Comparison of ENCODE assay signal across 1 cellular context in the genomic region with DNA sequence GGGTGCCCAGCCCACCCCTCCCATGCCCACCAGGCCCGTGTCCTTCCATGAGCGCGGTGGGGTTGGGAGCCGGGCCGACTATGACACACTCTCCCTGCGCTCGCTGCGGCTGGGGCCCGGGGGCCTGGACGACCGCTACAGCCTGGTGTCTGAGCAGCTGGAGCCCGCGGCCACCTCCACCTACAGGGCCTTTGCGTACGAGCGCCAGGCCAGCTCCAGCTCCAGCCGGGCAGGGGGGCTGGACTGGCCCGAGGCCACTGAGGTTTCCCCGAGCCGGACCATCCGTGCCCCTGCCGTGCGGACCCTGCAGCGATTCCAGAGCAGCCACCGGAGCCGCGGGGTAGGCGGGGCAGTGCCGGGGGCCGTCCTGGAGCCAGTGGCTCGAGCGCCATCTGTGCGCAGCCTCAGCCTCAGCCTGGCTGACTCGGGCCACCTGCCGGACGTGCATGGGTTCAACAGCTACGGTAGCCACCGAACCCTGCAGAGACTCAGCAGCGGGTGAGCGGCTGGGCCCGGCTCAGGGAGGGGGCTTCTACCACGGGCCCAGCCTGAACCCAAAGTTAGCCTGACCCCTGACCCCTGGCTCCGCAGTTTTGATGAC.
TF ChIP-seq lines count a peak whose summit lies in the region.

No MANE protein-coding gene starts in this region.

TF ChIP-seq in HepG2, 621 proteins besides CTCF, POLR2A, EP300 and RAD21 (continues in another document):
- TF ChIP-seq ZSCAN31 (CRISPR knock-in tag; IDR thresholded peaks at IDR 0.05; ENCODE audit: low read depth) = peak; percentile 84
- TF ChIP-seq MED1 (CRISPR knock-in tag; IDR thresholded peaks at IDR 0.05) = 0 out of 2 replicates have a peak, but pooled peaks have one; percentile 13
- TF ChIP-seq ZNF331 (CRISPR knock-in tag; IDR thresholded peaks at IDR 0.05) = peak; percentile 16; the same call in 1 of the 2 replicates
- TF ChIP-seq ZNF382 (CRISPR knock-in tag; IDR thresholded peaks at IDR 0.05; ENCODE audit: borderline replicate concordance) = no peak
- no peak for TF ChIP-seq ZNF143 (CRISPR knock-in tag; IDR thresholded peaks at IDR 0.05)
- TF ChIP-seq ZNF746 (CRISPR knock-in tag; IDR thresholded peaks at IDR 0.05) = 0 out of 2 replicates have a peak, but pooled peaks have one; percentile 33
- TF ChIP-seq FOXC1 (CRISPR knock-in tag; IDR thresholded peaks at IDR 0.05; ENCODE audit: borderline replicate concordance) = 0 out of 2 replicates have a peak, but pooled peaks have one; percentile 67
- peak; percentile 36; the same call in 1 of the 2 replicates for TF ChIP-seq FOXA3 (CRISPR knock-in tag; IDR thresholded peaks at IDR 0.05)
- TF ChIP-seq, protein P1, sequence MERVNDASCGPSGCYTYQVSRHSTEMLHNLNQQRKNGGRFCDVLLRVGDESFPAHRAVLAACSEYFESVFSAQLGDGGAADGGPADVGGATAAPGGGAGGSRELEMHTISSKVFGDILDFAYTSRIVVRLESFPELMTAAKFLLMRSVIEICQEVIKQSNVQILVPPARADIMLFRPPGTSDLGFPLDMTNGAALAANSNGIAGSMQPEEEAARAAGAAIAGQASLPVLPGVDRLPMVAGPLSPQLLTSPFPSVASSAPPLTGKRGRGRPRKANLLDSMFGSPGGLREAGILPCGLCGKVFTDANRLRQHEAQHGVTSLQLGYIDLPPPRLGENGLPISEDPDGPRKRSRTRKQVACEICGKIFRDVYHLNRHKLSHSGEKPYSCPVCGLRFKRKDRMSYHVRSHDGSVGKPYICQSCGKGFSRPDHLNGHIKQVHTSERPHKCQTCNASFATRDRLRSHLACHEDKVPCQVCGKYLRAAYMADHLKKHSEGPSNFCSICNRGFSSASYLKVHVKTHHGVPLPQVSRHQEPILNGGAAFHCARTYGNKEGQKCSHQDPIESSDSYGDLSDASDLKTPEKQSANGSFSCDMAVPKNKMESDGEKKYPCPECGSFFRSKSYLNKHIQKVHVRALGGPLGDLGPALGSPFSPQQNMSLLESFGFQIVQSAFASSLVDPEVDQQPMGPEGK (CRISPR knock-in tag; IDR thresholded peaks at IDR 0.05) = peak; percentile 78
- TF ChIP-seq KLF16 (CRISPR knock-in tag; IDR thresholded peaks at IDR 0.05) = peak in 1 of 2 experiments; percentile 18; a peak in 1 of 4 replicates
- TF ChIP-seq BORCS8-MEF2B (CRISPR knock-in tag; IDR thresholded peaks at IDR 0.05) = peak; percentile 84; the same call in 1 of the 2 replicates
- TF ChIP-seq, protein P2, sequence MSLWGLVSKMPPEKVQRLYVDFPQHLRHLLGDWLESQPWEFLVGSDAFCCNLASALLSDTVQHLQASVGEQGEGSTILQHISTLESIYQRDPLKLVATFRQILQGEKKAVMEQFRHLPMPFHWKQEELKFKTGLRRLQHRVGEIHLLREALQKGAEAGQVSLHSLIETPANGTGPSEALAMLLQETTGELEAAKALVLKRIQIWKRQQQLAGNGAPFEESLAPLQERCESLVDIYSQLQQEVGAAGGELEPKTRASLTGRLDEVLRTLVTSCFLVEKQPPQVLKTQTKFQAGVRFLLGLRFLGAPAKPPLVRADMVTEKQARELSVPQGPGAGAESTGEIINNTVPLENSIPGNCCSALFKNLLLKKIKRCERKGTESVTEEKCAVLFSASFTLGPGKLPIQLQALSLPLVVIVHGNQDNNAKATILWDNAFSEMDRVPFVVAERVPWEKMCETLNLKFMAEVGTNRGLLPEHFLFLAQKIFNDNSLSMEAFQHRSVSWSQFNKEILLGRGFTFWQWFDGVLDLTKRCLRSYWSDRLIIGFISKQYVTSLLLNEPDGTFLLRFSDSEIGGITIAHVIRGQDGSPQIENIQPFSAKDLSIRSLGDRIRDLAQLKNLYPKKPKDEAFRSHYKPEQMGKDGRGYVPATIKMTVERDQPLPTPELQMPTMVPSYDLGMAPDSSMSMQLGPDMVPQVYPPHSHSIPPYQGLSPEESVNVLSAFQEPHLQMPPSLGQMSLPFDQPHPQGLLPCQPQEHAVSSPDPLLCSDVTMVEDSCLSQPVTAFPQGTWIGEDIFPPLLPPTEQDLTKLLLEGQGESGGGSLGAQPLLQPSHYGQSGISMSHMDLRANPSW (CRISPR knock-in tag; IDR thresholded peaks at IDR 0.05; ENCODE audit: borderline replicate concordance) = peak; percentile 40; the same call in 1 of the 2 replicates
- TF ChIP-seq JDP2 (CRISPR knock-in tag; IDR thresholded peaks at IDR 0.05; ENCODE audit: borderline replicate concordance) = no peak
- TF ChIP-seq, protein P3, sequence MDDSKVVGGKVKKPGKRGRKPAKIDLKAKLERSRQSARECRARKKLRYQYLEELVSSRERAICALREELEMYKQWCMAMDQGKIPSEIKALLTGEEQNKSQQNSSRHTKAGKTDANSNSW (CRISPR knock-in tag; IDR thresholded peaks at IDR 0.05; ENCODE audit: borderline replicate concordance) = no peak
- TF ChIP-seq, protein P4, sequence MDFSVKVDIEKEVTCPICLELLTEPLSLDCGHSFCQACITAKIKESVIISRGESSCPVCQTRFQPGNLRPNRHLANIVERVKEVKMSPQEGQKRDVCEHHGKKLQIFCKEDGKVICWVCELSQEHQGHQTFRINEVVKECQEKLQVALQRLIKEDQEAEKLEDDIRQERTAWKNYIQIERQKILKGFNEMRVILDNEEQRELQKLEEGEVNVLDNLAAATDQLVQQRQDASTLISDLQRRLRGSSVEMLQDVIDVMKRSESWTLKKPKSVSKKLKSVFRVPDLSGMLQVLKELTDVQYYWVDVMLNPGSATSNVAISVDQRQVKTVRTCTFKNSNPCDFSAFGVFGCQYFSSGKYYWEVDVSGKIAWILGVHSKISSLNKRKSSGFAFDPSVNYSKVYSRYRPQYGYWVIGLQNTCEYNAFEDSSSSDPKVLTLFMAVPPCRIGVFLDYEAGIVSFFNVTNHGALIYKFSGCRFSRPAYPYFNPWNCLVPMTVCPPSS (IDR thresholded peaks at IDR 0.05) = no peak
- TF ChIP-seq, protein P5, sequence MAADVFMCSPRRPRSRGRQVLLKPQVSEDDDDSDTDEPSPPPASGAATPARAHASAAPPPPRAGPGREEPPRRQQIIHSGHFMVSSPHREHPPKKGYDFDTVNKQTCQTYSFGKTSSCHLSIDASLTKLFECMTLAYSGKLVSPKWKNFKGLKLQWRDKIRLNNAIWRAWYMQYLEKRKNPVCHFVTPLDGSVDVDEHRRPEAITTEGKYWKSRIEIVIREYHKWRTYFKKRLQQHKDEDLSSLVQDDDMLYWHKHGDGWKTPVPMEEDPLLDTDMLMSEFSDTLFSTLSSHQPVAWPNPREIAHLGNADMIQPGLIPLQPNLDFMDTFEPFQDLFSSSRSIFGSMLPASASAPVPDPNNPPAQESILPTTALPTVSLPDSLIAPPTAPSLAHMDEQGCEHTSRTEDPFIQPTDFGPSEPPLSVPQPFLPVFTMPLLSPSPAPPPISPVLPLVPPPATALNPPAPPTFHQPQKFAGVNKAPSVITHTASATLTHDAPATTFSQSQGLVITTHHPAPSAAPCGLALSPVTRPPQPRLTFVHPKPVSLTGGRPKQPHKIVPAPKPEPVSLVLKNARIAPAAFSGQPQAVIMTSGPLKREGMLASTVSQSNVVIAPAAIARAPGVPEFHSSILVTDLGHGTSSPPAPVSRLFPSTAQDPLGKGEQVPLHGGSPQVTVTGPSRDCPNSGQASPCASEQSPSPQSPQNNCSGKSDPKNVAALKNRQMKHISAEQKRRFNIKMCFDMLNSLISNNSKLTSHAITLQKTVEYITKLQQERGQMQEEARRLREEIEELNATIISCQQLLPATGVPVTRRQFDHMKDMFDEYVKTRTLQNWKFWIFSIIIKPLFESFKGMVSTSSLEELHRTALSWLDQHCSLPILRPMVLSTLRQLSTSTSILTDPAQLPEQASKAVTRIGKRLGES (CRISPR knock-in tag; IDR thresholded peaks at IDR 0.05; ENCODE audit: borderline replicate concordance) = no peak
- 0 out of 2 replicates have a peak, but pooled peaks have one; percentile 37 for TF ChIP-seq YEATS2 (CRISPR knock-in tag; IDR thresholded peaks at IDR 0.05; ENCODE audit: borderline replicate concordance)
- TF ChIP-seq, protein P6, sequence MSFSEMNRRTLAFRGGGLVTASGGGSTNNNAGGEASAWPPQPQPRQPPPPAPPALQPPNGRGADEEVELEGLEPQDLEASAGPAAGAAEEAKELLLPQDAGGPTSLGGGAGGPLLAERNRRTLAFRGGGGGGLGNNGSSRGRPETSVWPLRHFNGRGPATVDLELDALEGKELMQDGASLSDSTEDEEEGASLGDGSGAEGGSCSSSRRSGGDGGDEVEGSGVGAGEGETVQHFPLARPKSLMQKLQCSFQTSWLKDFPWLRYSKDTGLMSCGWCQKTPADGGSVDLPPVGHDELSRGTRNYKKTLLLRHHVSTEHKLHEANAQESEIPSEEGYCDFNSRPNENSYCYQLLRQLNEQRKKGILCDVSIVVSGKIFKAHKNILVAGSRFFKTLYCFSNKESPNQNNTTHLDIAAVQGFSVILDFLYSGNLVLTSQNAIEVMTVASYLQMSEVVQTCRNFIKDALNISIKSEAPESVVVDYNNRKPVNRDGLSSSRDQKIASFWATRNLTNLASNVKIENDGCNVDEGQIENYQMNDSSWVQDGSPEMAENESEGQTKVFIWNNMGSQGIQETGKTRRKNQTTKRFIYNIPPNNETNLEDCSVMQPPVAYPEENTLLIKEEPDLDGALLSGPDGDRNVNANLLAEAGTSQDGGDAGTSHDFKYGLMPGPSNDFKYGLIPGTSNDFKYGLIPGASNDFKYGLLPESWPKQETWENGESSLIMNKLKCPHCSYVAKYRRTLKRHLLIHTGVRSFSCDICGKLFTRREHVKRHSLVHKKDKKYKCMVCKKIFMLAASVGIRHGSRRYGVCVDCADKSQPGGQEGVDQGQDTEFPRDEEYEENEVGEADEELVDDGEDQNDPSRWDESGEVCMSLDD (CRISPR knock-in tag; IDR thresholded peaks at IDR 0.05; ENCODE audit: borderline replicate concordance) = no peak
- no peak for TF ChIP-seq CENPX (CRISPR knock-in tag; IDR thresholded peaks at IDR 0.05)
- TF ChIP-seq RXRB (CRISPR knock-in tag; IDR thresholded peaks at IDR 0.05; ENCODE audit: borderline replicate concordance) = peak; percentile 22; the same call in 1 of the 2 replicates
- no peak for TF ChIP-seq NR1H2 (CRISPR knock-in tag; IDR thresholded peaks at IDR 0.05; ENCODE audit: borderline replicate concordance, low read depth)
- no peak for TF ChIP-seq ZNF773 (CRISPR knock-in tag; IDR thresholded peaks at IDR 0.05; ENCODE audit: borderline replicate concordance)
- TF ChIP-seq ZNF766 (CRISPR knock-in tag; IDR thresholded peaks at IDR 0.05; ENCODE audit: borderline replicate concordance) = peak; percentile 62; the same call in 1 of the 2 replicates
- TF ChIP-seq ZNF451 (CRISPR knock-in tag; IDR thresholded peaks at IDR 0.05) = no peak
- TF ChIP-seq RFX1 (IDR thresholded peaks at IDR 0.05) = no peak
- TF ChIP-seq ZFP37 (CRISPR knock-in tag; IDR thresholded peaks at IDR 0.05; ENCODE audit: borderline replicate concordance) = no peak
- TF ChIP-seq ZNF329 (CRISPR knock-in tag; IDR thresholded peaks at IDR 0.05; ENCODE audit: low read depth) = 0 out of 2 replicates have a peak, but pooled peaks have one; percentile 34
- peak; percentile 85 for TF ChIP-seq ZNF138 (CRISPR knock-in tag; IDR thresholded peaks at IDR 0.05; ENCODE audit: low read depth)
- no peak for TF ChIP-seq SP1 (IDR thresholded peaks at IDR 0.05)
- TF ChIP-seq SP1 (CRISPR knock-in tag; IDR thresholded peaks at IDR 0.05) = no peak
- TF ChIP-seq SIN3A (IDR thresholded peaks at IDR 0.05; ENCODE audit: borderline replicate concordance, low read depth, low read length) = no peak; the same call in 1 of the 2 replicates
- 0 out of 2 replicates have a peak, but pooled peaks have one; percentile 50 for TF ChIP-seq DMAP1 (CRISPR knock-in tag; IDR thresholded peaks at IDR 0.05)
- TF ChIP-seq ZNF543 (CRISPR knock-in tag; IDR thresholded peaks at IDR 0.05) = peak; percentile 72; the same call in 1 of the 2 replicates
- TF ChIP-seq U2AF2 (IDR thresholded peaks at IDR 0.05; ENCODE audit: low read depth, low read length) = no peak
- no peak for TF ChIP-seq ZMAT3 (CRISPR knock-in tag; conservative IDR thresholded peaks at IDR 0.05)
- TF ChIP-seq, protein P7, sequence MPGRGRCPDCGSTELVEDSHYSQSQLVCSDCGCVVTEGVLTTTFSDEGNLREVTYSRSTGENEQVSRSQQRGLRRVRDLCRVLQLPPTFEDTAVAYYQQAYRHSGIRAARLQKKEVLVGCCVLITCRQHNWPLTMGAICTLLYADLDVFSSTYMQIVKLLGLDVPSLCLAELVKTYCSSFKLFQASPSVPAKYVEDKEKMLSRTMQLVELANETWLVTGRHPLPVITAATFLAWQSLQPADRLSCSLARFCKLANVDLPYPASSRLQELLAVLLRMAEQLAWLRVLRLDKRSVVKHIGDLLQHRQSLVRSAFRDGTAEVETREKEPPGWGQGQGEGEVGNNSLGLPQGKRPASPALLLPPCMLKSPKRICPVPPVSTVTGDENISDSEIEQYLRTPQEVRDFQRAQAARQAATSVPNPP (CRISPR knock-in tag; IDR thresholded peaks at IDR 0.05) = no peak
- peak; percentile 31; the same call in 1 of the 2 replicates for TF ChIP-seq ZNF563 (CRISPR knock-in tag; IDR thresholded peaks at IDR 0.05)
- 0 out of 2 replicates have a peak, but pooled peaks have one; percentile 58 for TF ChIP-seq ZNF670 (CRISPR knock-in tag; IDR thresholded peaks at IDR 0.05; ENCODE audit: borderline replicate concordance)
- no peak for TF ChIP-seq MAF1 (CRISPR knock-in tag; IDR thresholded peaks at IDR 0.05; ENCODE audit: borderline replicate concordance)
- TF ChIP-seq, protein P8, sequence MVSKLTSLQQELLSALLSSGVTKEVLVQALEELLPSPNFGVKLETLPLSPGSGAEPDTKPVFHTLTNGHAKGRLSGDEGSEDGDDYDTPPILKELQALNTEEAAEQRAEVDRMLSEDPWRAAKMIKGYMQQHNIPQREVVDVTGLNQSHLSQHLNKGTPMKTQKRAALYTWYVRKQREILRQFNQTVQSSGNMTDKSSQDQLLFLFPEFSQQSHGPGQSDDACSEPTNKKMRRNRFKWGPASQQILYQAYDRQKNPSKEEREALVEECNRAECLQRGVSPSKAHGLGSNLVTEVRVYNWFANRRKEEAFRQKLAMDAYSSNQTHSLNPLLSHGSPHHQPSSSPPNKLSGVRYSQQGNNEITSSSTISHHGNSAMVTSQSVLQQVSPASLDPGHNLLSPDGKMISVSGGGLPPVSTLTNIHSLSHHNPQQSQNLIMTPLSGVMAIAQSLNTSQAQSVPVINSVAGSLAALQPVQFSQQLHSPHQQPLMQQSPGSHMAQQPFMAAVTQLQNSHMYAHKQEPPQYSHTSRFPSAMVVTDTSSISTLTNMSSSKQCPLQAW (CRISPR knock-in tag; IDR thresholded peaks at IDR 0.05) = peak; percentile 42; the same call in 1 of the 2 replicates
- TF ChIP-seq ZNF749 (CRISPR knock-in tag; IDR thresholded peaks at IDR 0.05; ENCODE audit: borderline replicate concordance) = peak; percentile 32; the same call in 1 of the 2 replicates
- peak; percentile 5 for TF ChIP-seq XRCC5 (optimal IDR thresholded peaks at IDR 0.05; ENCODE audit: low read length)
- TF ChIP-seq NRL (CRISPR knock-in tag; IDR thresholded peaks at IDR 0.05; ENCODE audit: borderline replicate concordance) = no peak
- no peak for TF ChIP-seq SNRNP70 (IDR thresholded peaks at IDR 0.05; ENCODE audit: low read depth, low read length)
- peak; percentile 67; the same call in 1 of the 2 replicates for TF ChIP-seq ARHGAP35 (CRISPR knock-in tag; IDR thresholded peaks at IDR 0.05; ENCODE audit: borderline replicate concordance)
- TF ChIP-seq HDAC1 (CRISPR knock-in tag; IDR thresholded peaks at IDR 0.05) = peak; percentile 68
